Comparison of ENCODE assay signal across 13 cellular contexts in the genomic region with DNA sequence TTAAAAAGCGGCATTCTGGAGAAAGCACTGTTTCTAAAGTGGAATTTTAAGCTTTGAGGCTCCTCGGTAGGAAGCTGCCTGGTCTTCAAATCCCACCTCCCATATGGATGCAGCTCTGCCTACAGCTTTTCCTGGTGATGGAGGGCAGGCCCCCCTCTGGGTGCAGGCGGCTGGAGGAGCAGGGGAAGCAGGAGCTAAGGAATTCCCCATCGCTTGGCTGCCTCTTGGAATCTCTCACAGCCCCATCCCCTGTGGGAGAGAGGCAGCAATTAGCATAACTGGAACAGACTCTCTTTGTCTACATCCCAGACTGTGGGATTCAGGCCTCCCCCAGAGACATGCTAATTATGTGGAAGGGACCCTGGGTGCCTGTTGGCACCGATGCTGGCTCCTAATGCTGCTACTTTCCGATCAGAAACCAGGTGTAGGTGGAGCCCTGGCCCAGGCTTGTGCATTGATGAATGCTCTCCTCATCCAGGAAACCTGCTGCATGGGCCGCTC. TPM values are rescaled to one million over a fixed set of nuclear protein-coding genes. Genes with fewer than 3 reads are reported as not detected.
DNase-seq lines count a peak whose midpoint lies in the region; TF ChIP-seq lines count a peak whose summit lies in the region.
"Had no signal": no experiment of that assay in that cellular context is flagged by ENCODE, and none has a peak within 500 bp of the region (broad histone marks: within the 10 kb centered on the region; RNA-seq: fewer than 3 reads in every experiment).

No MANE protein-coding gene starts in this region.

- no peak for TF ChIP-seq CTCF in Calu3 (IDR thresholded peaks at IDR 0.05; ENCODE audit: unreplicated experiment)

- no peak overlapping the region for H3K9ac ChIP-seq in neuronal stem cell (ENCODE audit: low read depth, low read length, poor library complexity)

- no TSS peak for BruUV-seq in Calu3 (replicated peaks; lab: Mats Ljungman, UMichigan)

- peak overlapping the region; percentile 29 for H3K4me2 ChIP-seq in neuronal stem cell (ENCODE audit: insufficient read depth, low read length, poor library complexity, severe bottlenecking)

- no peak overlapping the region for H2AK5ac ChIP-seq in neuronal stem cell (ENCODE audit: low read depth, low read length)

- no peaks in the 10 kb centered on the region for H3K36me3 Mint-ChIP-seq in Calu3 (ENCODE audit: insufficient read depth, unreplicated experiment)
- H3K36me3 Mint-ChIP-seq: CD8-positive, alpha-beta memory T cell had no signal

- H3K9me3 Mint-ChIP-seq in Calu3 (ENCODE audit: low read depth, unreplicated experiment) = no peaks in the 10 kb centered on the region
- H3K9me3 Mint-ChIP-seq: CD8-positive, alpha-beta memory T cell had no signal

- no peak overlapping the region for H2BK12ac ChIP-seq in neuronal stem cell (ENCODE audit: low read length)

- no peaks in the 10 kb centered on the region for H3K36me3 ChIP-seq in H7 (replicated peaks; ENCODE audit: control insufficient read depth, insufficient read depth, low read length)
- no peaks in the 10 kb centered on the region for H3K36me3 ChIP-seq in neuronal stem cell (replicated peaks in 1 of 2; ENCODE audit: control insufficient read depth in 2 of 2, insufficient read depth in 2 of 2, low read length in 2 of 2)

- H3K4ac ChIP-seq in neuronal stem cell (ENCODE audit: low read length) = no peak overlapping the region

- H3K4me3 Mint-ChIP-seq in Calu3 (ENCODE audit: low read depth, unreplicated experiment) = no peak overlapping the region
- H3K4me3 Mint-ChIP-seq: CD8-positive, alpha-beta memory T cell had no signal

- whole genome bisulfite sequencing in neuronal stem cell (ENCODE audit: extremely low coverage in 2 of 2, insufficient read length in 2 of 2, insufficient replicate concordance in 1 of 2), 2 donors = no CpG with 5 or more reads among the region's 7 CpGs

- H4K8ac ChIP-seq in neuronal stem cell (ENCODE audit: low read depth, low read length) = no peak overlapping the region

- peak overlapping the region; percentile 78 for H3K27ac ChIP-seq in neuronal stem cell (replicated peaks; ENCODE audit: low read length)

- no peak overlapping the region for H3K18ac ChIP-seq in neuronal stem cell (ENCODE audit: low read length)

- no peak overlapping the region for H2BK5ac ChIP-seq in neuronal stem cell (ENCODE audit: low read length)

- no peak overlapping the region for H2BK15ac ChIP-seq in neuronal stem cell (ENCODE audit: low read length)

- no peaks in the 10 kb centered on the region for H3K27me3 Mint-ChIP-seq in Calu3 (ENCODE audit: unreplicated experiment)

- H3K14ac ChIP-seq in neuronal stem cell (ENCODE audit: low read length) = no peak overlapping the region

- CTCF ChIA-PET in Calu3 (lab: Charles Lee) = interaction anchor here (0.6 kb wide), 1 partner anchor 147 kb away, joined by 4 read pairs; no protein-coding TSS in a partner anchor

- no peak overlapping the region for H3K4me3 ChIP-seq in H7 (ENCODE audit: insufficient read depth, low read depth, low read length)
- no peak overlapping the region for H3K4me3 ChIP-seq in neuronal stem cell (ENCODE audit: low read length in 2 of 2)

- no peak overlapping the region for H3K23ac ChIP-seq in neuronal stem cell (ENCODE audit: low read depth, low read length, poor library complexity)

- no peak overlapping the region for H4K91ac ChIP-seq in neuronal stem cell (ENCODE audit: low read depth, low read length, poor library complexity)

- H3K4me1 ChIP-seq in neuronal stem cell (ENCODE audit: control insufficient read depth in 2 of 2, insufficient read depth in 1 of 2, low read depth in 1 of 2, low read length in 2 of 2) = peaks cover 19 to 20% of the 10 kb centered on the region in 2 donors

- H2BK120ac ChIP-seq in neuronal stem cell (ENCODE audit: low read depth, low read length) = no peak overlapping the region

- intact Hi-C loops in Calu3 (cut with micrococcal nuclease; ENCODE audit: unreplicated experiment) = no loop called here

- no peaks in the 10 kb centered on the region for H3K27me3 ChIP-seq in H7 (ENCODE audit: control insufficient read depth, insufficient read depth, low read length)
- H3K27me3 ChIP-seq in neuronal stem cell (ENCODE audit: control insufficient read depth in 3 of 3, insufficient read depth in 3 of 3, low read depth in 1 of 3, low read length in 3 of 3) = no peaks in the 10 kb centered on the region

- H3K27ac Mint-ChIP-seq in Calu3 (ENCODE audit: unreplicated experiment) = no peak overlapping the region
- H3K27ac Mint-ChIP-seq: CD8-positive, alpha-beta memory T cell had no signal

- H3K79me1 ChIP-seq in neuronal stem cell (ENCODE audit: low read depth, low read length) = no peaks in the 10 kb centered on the region

- H3K4me1 Mint-ChIP-seq in Calu3 (ENCODE audit: low read depth, unreplicated experiment) = peaks cover 32% of the 10 kb centered on the region
- H3K4me1 Mint-ChIP-seq: CD8-positive, alpha-beta memory T cell had no signal

- peak overlapping the region; percentile 53 for H2AFZ ChIP-seq in neuronal stem cell (ENCODE audit: low read length)

- DNase-seq in H7 (peak; percentile 81), NCI-H526 (lab: John Stamatoyannopoulos, UW) (peak; percentile 94 to 95), glomerular visceral epithelial cell (ENCODE audit: extremely low spot score) (peak; percentile 77), neuronal stem cell (ENCODE audit: low spot score) (peak; percentile 71), Calu3 (no peak), NCI-H446 (lab: John Stamatoyannopoulos, UW) (no peak), NCI-H510A (lab: John Stamatoyannopoulos, UW) (no peak), T-helper 2 cell (no peak)
- DNase-seq: activated CD4-positive, alpha-beta T cell treated with anti-CD3 and anti-CD28 coated beads for 4 hours; CD8-positive, alpha-beta memory T cell; NCI-H82; stimulated activated CD4-positive, alpha-beta T cell treated with anti-CD3 and anti-CD28 coated beads, Interleukin-2, amount 100 ng/mL, for 24 hours; stimulated activated naive CD4-positive, alpha-beta T cell treated with Interleukin-2 at 50 U/mL for 16 hours had no signal

- no peaks in the 10 kb centered on the region for H3K9me3 ChIP-seq in neuronal stem cell (replicated peaks in 1 of 2; ENCODE audit: control insufficient read depth in 2 of 2, insufficient read depth in 1 of 2, low read depth in 1 of 2, low read length in 2 of 2)

RNA-seq across cellular contexts. Expression of gene LIPG, which starts 51.3 kb away (rescaled TPM):
- 5.5 and 7.2 TPM in 2 replicates for total RNA-seq in H7 (2014; rRNA removed; shearing (Covaris generic))
- 22.9 TPM for polyA plus RNA-seq in neuronal stem cell (2013, experiment 1 of 2)
- 23.3 TPM for polyA plus RNA-seq in neuronal stem cell (2013, experiment 2 of 2)
- total RNA-seq in Calu3 (2022) = 36.6 and 44.0 TPM in 2 replicates
- total RNA-seq: CD8-positive, alpha-beta memory T cell had no signal
- polyA plus RNA-seq: CD8-positive, alpha-beta memory T cell had no signal

Comparison
In these comparisons a context has a peak if more than half of its experiments do, and no peak if none do; other contexts are left out.
1. DNase-seq: peak in H7 (single experiment), NCI-H526 (2 of 2), glomerular visceral epithelial cell (single experiment) and neuronal stem cell (single experiment); none in Calu3 (single experiment), NCI-H446 (0 of 2), NCI-H510A (single experiment) and T-helper 2 cell (0 of 5).